ENCODE assay signal across 19 cellular contexts in genomic region chr7:101593556-101593955, GRCh38. TPM values are rescaled to one million over a fixed set of nuclear protein-coding genes. Genes with fewer than 3 reads are reported as not detected.
DNase-seq lines count a peak whose midpoint lies in the region; ATAC-seq and TF ChIP-seq lines count a peak whose summit lies in the region.
"Had no signal": no experiment of that assay in that cellular context is flagged by ENCODE, and none has a peak within 500 bp of the region (broad histone marks: within the 10 kb centered on the region; RNA-seq: fewer than 3 reads in every experiment).

No MANE protein-coding gene starts in this region.

- peaks cover 2% of the 10 kb centered on the region for H3K36me3 Mint-ChIP-seq in chondrocyte (ENCODE audit: low read depth)
- H3K36me3 Mint-ChIP-seq in osteocyte (ENCODE audit: unreplicated experiment): no peaks in the 10 kb centered on the region
- H3K36me3 Mint-ChIP-seq: CD4-positive, CD25-positive, alpha-beta regulatory T cell; CD8-positive, alpha-beta memory T cell had no signal

- no peak for ATAC-seq in upper lobe of left lung (ENCODE audit: low FRiP score in 2 of 2)

- peaks cover 3% of the 10 kb centered on the region for H3K9me3 Mint-ChIP-seq in chondrocyte (ENCODE audit: low read depth)
- peaks cover 4% of the 10 kb centered on the region for H3K9me3 Mint-ChIP-seq in osteocyte (ENCODE audit: unreplicated experiment)
- H3K9me3 Mint-ChIP-seq: CD8-positive, alpha-beta memory T cell had no signal

- H3K9me3 ChIP-seq in upper lobe of left lung: no peaks in the 10 kb centered on the region
- H3K9me3 ChIP-seq: BE2C, HAP-1 had no signal

- WGBS in upper lobe of left lung, 2 donors: 86 to 88% methylated on average over 6 of the region's 6 CpGs

- TF ChIP-seq POLR2A in upper lobe of left lung (IDR thresholded peaks at IDR 0.05): no peak

- no peaks in the 10 kb centered on the region for H3K27me3 ChIP-seq in upper lobe of left lung
- H3K27me3 ChIP-seq: BE2C had no signal

- no peaks in the 10 kb centered on the region for H3K36me3 ChIP-seq in upper lobe of left lung
- H3K36me3 ChIP-seq: BE2C, HAP-1 had no signal

- H3K27me3 Mint-ChIP-seq in chondrocyte (ENCODE audit: low read depth) (peaks cover 9% of the 10 kb centered on the region), osteocyte (ENCODE audit: unreplicated experiment) (peaks cover 12% of the 10 kb centered on the region)
- H3K27me3 Mint-ChIP-seq: CD4-positive, CD25-positive, alpha-beta regulatory T cell had no signal

- intact Hi-C loops in posterior vena cava (cut with DNase I): no loop called here

- H3K4me3 ChIP-seq in upper lobe of left lung: no peak overlapping the region
- H3K4me3 ChIP-seq: HAP-1 had no signal

- TF ChIP-seq CTCF in GM20000 (IDR thresholded peaks at IDR 0.05; ENCODE audit: extremely low read depth, missing control alignments): no peak
- no peak for TF ChIP-seq CTCF in chondrocyte (IDR thresholded peaks at IDR 0.05)
- no peak for TF ChIP-seq CTCF in upper lobe of left lung (IDR thresholded peaks at IDR 0.05)
- no peak for TF ChIP-seq CTCF in osteocyte (IDR thresholded peaks at IDR 0.05)

- TF ChIP-seq EP300 in upper lobe of left lung (IDR thresholded peaks at IDR 0.05): no peak

- peak; percentile 7 for DNase-seq in GM20000 (ENCODE audit: low spot score)
- peak; percentile 15 for DNase-seq in chondrocyte (ENCODE audit: low spot score)
- DNase-seq in posterior vena cava (ENCODE audit: low spot score): peak; percentile 13
- peak; percentile 28 for DNase-seq in ureter (ENCODE audit: low spot score)
- DNase-seq in upper lobe of left lung: no peak
- no peak for DNase-seq in EL
- no peak for DNase-seq in central memory CD4-positive, alpha-beta T cell
- no peak for DNase-seq in osteocyte (ENCODE audit: extremely low spot score, unreplicated experiment)
- DNase-seq: ACHN; BE2C; C1 segment of cervical spinal cord; CD4-positive, CD25-positive, alpha-beta regulatory T cell; CD8-positive, alpha-beta memory T cell; COR-L47; GDM1; KG1 had no signal

- H3K4me1 Mint-ChIP-seq in chondrocyte (ENCODE audit: low read depth) (no peaks in the 10 kb centered on the region), osteocyte (ENCODE audit: unreplicated experiment) (peaks cover under 1% of the 10 kb centered on the region)
- H3K4me1 Mint-ChIP-seq: CD8-positive, alpha-beta memory T cell had no signal

- H3K27ac Mint-ChIP-seq in chondrocyte (ENCODE audit: unreplicated experiment) (no peak overlapping the region), osteocyte (ENCODE audit: unreplicated experiment) (no peak overlapping the region)
- H3K27ac Mint-ChIP-seq: CD4-positive, CD25-positive, alpha-beta regulatory T cell; CD8-positive, alpha-beta memory T cell had no signal

- H3K4me3 Mint-ChIP-seq in chondrocyte (ENCODE audit: unreplicated experiment): no peak overlapping the region
- H3K4me3 Mint-ChIP-seq in osteocyte (ENCODE audit: unreplicated experiment): no peak overlapping the region
- H3K4me3 Mint-ChIP-seq: CD4-positive, CD25-positive, alpha-beta regulatory T cell; CD8-positive, alpha-beta memory T cell had no signal

- H3K27ac ChIP-seq in upper lobe of left lung: no peak overlapping the region

- peaks cover 0 to 5% (median 2%) of the 10 kb centered on the region in 4 donors for H3K4me1 ChIP-seq in upper lobe of left lung
- H3K4me1 ChIP-seq: BE2C, HAP-1 had no signal

RNA-seq across cellular contexts. Expression of gene MYL10, which starts 35.5 kb away (rescaled TPM):
- total RNA-seq in chondrocyte: 3.4 to 5.1 TPM (median 4.7 TPM) in 3 replicates
- not detected for total RNA-seq in posterior vena cava
- not detected for total RNA-seq in ureter
- not detected for total RNA-seq in upper lobe of left lung
- total RNA-seq in osteocyte: 0.52 TPM in 1 of 2 replicates, not detected in the other
- total RNA-seq: CD4-positive, CD25-positive, alpha-beta regulatory T cell; CD8-positive, alpha-beta memory T cell; H1; HT-29 had no signal

Comparison
In these comparisons a context has a peak if more than half of its experiments do, and no peak if none do; other contexts are left out.
1. DNase-seq: peak in GM20000 (single experiment), chondrocyte (single experiment), posterior vena cava (single experiment) and ureter (single experiment); none in upper lobe of left lung (0 of 2), EL (single experiment), central memory CD4-positive, alpha-beta T cell (single experiment) and osteocyte (single experiment).